9 cellular contexts compared by ENCODE assay signal in genomic region chrX:140090800-140091275, GRCh38.
DNase-seq lines count a peak whose midpoint lies in the region; ATAC-seq, FAIRE-seq and TF ChIP-seq lines count a peak whose summit lies in the region.
"Had no signal": no experiment of that assay in that cellular context is flagged by ENCODE, and none has a peak within 500 bp of the region (broad histone marks: within the 10 kb centered on the region; RNA-seq: fewer than 3 reads in every experiment).

No MANE protein-coding gene starts in this region.

- peak overlapping the region; percentile 25; the same call in 1 of the 2 replicates for H3K4me3 ChIP-seq in BJ (ENCODE audit: low read depth, low read length)
- H3K4me3 ChIP-seq in cardiac fibroblast (replicated peaks in 1 of 2; ENCODE audit: low read depth in 2 of 2, low read length in 2 of 2), result peak overlapping the region; percentile 28 to 33
- H3K4me3 ChIP-seq in neural cell (ENCODE audit: low read length), result peak overlapping the region; percentile 58
- no peak overlapping the region for H3K4me3 ChIP-seq in CD8-positive, alpha-beta memory T cell (ENCODE audit: low read length)
- H3K4me3 ChIP-seq in MM.1S (ENCODE audit: low read length), result no peak overlapping the region

- no peaks in the 10 kb centered on the region for H3K9me2 ChIP-seq in neural cell (ENCODE audit: insufficient read depth, low read length)
- H3K9me2 ChIP-seq in MM.1S (replicated peaks; ENCODE audit: insufficient read depth, low read length), result no peaks in the 10 kb centered on the region

- no peak for DNase-seq in BJ (ENCODE audit: low read depth)
- DNase-seq in cardiac fibroblast (ENCODE audit: low read depth in 2 of 2), result no peak
- DNase-seq in urothelium cell line (ENCODE audit: low spot score), result no peak
- no peak for DNase-seq in CD8-positive, alpha-beta memory T cell
- DNase-seq in 8988T, result no peak
- DNase-seq in MM.1S, result no peak

- peak overlapping the region in 2 of 7 donors; percentile 10 to 32 for H3K4me3 Mint-ChIP-seq in CD8-positive, alpha-beta memory T cell

- no peak overlapping the region for H3K27ac Mint-ChIP-seq in CD8-positive, alpha-beta memory T cell

- H3K27me3 Mint-ChIP-seq in CD8-positive, alpha-beta memory T cell, result peaks cover 18 to 20% of the 10 kb centered on the region in 2 donors

- H3K4me1 Mint-ChIP-seq in CD8-positive, alpha-beta memory T cell, result peaks cover 0 to 3% (median 0%) of the 10 kb centered on the region in 3 donors

- POLR2A ChIA-PET in BJ (lab: Charles Lee), result no interaction called here
- POLR2A ChIA-PET in CD8-positive, alpha-beta memory T cell (lab: Charles Lee), result no interaction called here

- H3K9ac ChIP-seq in neural cell (ENCODE audit: low read length) (no peak overlapping the region), MM.1S (ENCODE audit: low read length) (no peak overlapping the region)

- H3K36me3 Mint-ChIP-seq in CD8-positive, alpha-beta memory T cell, result no peaks in the 10 kb centered on the region

- H3K4me2 ChIP-seq in neural cell (ENCODE audit: low read length) (no peak overlapping the region), MM.1S (ENCODE audit: low read depth, low read length) (no peak overlapping the region)

- H3K9me3 Mint-ChIP-seq in CD8-positive, alpha-beta memory T cell, result peaks cover 0 to 3% (median 0%) of the 10 kb centered on the region in 5 donors

- H2AFZ ChIP-seq in neural cell (ENCODE audit: low read depth, low read length) (no peak overlapping the region), MM.1S (ENCODE audit: low read length) (no peak overlapping the region)

- TF ChIP-seq EP300 in neural cell (conservative IDR thresholded peaks at IDR 0.05; ENCODE audit: poor library complexity, severe bottlenecking), result no peak

- no peaks in the 10 kb centered on the region for H3F3A ChIP-seq in neural cell (ENCODE audit: insufficient read depth, low read length, poor library complexity, severe bottlenecking)
- H3F3A ChIP-seq in MM.1S (ENCODE audit: insufficient read depth, low read length), result no peaks in the 10 kb centered on the region

- CTCF ChIA-PET in BJ (lab: Yijun Ruan, JAX), result no interaction called here
- CTCF ChIA-PET in CD8-positive, alpha-beta memory T cell (lab: Charles Lee), result no interaction called here

- ATAC-seq in HG02571 (IDR thresholded peaks at IDR 0.05; ENCODE audit: unreplicated experiment), result peak; percentile 12

- H3K4me1 ChIP-seq in CD8-positive, alpha-beta memory T cell (ENCODE audit: insufficient read depth, low read length), result no peaks in the 10 kb centered on the region
- no peaks in the 10 kb centered on the region for H3K4me1 ChIP-seq in MM.1S (ENCODE audit: low read length)

- no peaks in the 10 kb centered on the region for H4K20me1 ChIP-seq in neural cell (ENCODE audit: insufficient read depth)
- H4K20me1 ChIP-seq in MM.1S (ENCODE audit: insufficient read depth, low read length), result no peaks in the 10 kb centered on the region

- H3K36me3 ChIP-seq in BJ (ENCODE audit: control insufficient read depth, insufficient read depth, low read length) (no peaks in the 10 kb centered on the region), neural cell (ENCODE audit: insufficient read depth, low read length) (no peaks in the 10 kb centered on the region), MM.1S (replicated peaks; ENCODE audit: insufficient read depth, low read length) (no peaks in the 10 kb centered on the region)
- H3K36me3 ChIP-seq in CD8-positive, alpha-beta memory T cell (ENCODE audit: insufficient read depth, low read length), result no peaks in the 10 kb centered on the region

- no peaks in the 10 kb centered on the region for H3K9me3 ChIP-seq in neural cell (ENCODE audit: low read length)
- H3K9me3 ChIP-seq in CD8-positive, alpha-beta memory T cell (ENCODE audit: low read length), result no peaks in the 10 kb centered on the region
- H3K9me3 ChIP-seq in MM.1S (replicated peaks; ENCODE audit: insufficient read depth, low read length), result no peaks in the 10 kb centered on the region

- no peak overlapping the region for H3K27ac ChIP-seq in neural cell (ENCODE audit: low read length)
- no peak overlapping the region for H3K27ac ChIP-seq in CD8-positive, alpha-beta memory T cell (ENCODE audit: low read depth, low read length)
- H3K27ac ChIP-seq in MM.1S (ENCODE audit: low read length), result no peak overlapping the region

- TF ChIP-seq CTCF in BJ (IDR thresholded peaks at IDR 0.05; ENCODE audit: insufficient read depth, low read depth, low read length) (no peak), cardiac fibroblast (IDR thresholded peaks at IDR 0.05; ENCODE audit: low read depth, low read length) (no peak), neural cell (IDR thresholded peaks at IDR 0.05; ENCODE audit: poor library complexity, severe bottlenecking) (no peak), MM.1S (IDR thresholded peaks at IDR 0.05; ENCODE audit: low read length) (no peak)

- H3K27me3 ChIP-seq in BJ (ENCODE audit: control insufficient read depth, insufficient read depth, low read length), result peaks cover 2% of the 10 kb centered on the region; the same call in 1 of the 2 replicates
- H3K27me3 ChIP-seq in neural cell (ENCODE audit: insufficient read depth, low read depth, low read length), result no peaks in the 10 kb centered on the region
- H3K27me3 ChIP-seq in CD8-positive, alpha-beta memory T cell (ENCODE audit: insufficient read depth, low read length, poor library complexity, severe bottlenecking), result no peaks in the 10 kb centered on the region
- H3K27me3 ChIP-seq in MM.1S (replicated peaks; ENCODE audit: insufficient read depth, low read length), result no peaks in the 10 kb centered on the region

- no peak for FAIRE-seq in urothelium cell line (lab: Jason Lieb, UNC)
- FAIRE-seq: RCC 7860 had no signal

- H3K79me2 ChIP-seq in neural cell (replicated peaks; ENCODE audit: insufficient read depth, low read length) (no peaks in the 10 kb centered on the region), MM.1S (ENCODE audit: low read length) (no peaks in the 10 kb centered on the region)

- TF ChIP-seq RAD21 in neural cell (conservative IDR thresholded peaks at IDR 0.05), result no peak

TF ChIP-seq in neural cell, 6 proteins besides CTCF, POLR2A, EP300 and RAD21:
- TF ChIP-seq MXI1 (conservative IDR thresholded peaks at IDR 0.05; ENCODE audit: poor library complexity, severe bottlenecking), result no peak
- TF ChIP-seq TAF1 (IDR thresholded peaks at IDR 0.05; ENCODE audit: low read depth), result no peak
- TF ChIP-seq POLR2AphosphoS5 (IDR thresholded peaks at IDR 0.05), result no peak
- no peak for TF ChIP-seq EZH2 (IDR thresholded peaks at IDR 0.05; ENCODE audit: borderline replicate concordance, insufficient read depth, low read length, poor library complexity, severe bottlenecking)

Comparison
In these comparisons a context has a peak if more than half of its experiments do, and no peak if none do; other contexts are left out.
1. H3K4me3 ChIP-seq: peak in BJ (single experiment), cardiac fibroblast (2 of 2) and neural cell (single experiment); none in CD8-positive, alpha-beta memory T cell (single experiment) and MM.1S (single experiment).